Comparison of ENCODE assay signal across 17 cellular contexts in the genomic region with DNA sequence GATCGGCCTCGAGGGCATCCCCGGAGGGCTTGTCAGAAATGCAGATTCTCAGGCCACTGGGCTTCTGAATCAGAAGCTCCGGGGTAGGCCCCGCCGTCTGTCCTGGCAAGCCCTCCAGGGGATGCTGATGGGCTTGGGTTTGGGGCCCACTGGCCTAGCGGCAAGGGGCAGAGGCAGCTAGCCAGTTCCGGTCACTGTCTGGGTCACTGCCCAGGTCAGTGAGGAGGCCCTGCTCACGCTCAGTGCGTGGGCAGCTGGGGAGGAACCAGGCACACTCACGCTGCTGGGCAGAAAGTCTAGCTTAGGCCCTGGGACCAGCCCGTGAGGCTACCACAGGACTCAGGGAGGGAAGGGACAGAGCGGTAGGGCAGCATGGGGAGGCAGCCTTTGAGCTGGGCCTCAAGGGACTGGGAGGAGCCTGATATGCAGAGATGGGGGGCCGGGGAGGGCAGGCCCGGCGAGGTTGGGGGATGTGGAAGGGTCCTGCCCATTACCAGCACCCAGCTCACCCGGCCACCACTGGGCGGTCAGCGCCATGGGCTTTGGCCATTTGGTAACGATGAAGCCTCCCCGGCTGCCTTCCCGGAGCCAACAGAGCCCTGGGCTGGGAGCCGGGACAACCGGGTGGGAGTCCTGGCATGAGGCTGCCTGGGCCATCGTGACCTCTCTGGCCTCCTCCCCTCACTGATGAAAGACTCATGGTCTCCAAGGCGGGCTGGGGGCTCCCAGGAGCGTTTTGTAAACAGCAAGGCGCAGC. TPM values are rescaled to one million over a fixed set of nuclear protein-coding genes. Genes with fewer than 3 reads are reported as not detected.
"Had no signal": no experiment of that assay in that cellular context is flagged by ENCODE, and none has a peak within 500 bp of the region (broad histone marks: within the 10 kb centered on the region; RNA-seq: fewer than 3 reads in every experiment).

No MANE protein-coding gene starts in this region.

- H3K27ac ChIP-seq: ovary, WERI-Rb-1 had no signal

- H3K36me3 Mint-ChIP-seq: activated naive CD4-positive, alpha-beta T cell treated with anti-CD3 and anti-CD28 coated beads, Interleukin-2, amount 10 ng/mL, durations not matched to agents 7 days and 5 days had no signal

- DNase-seq: activated CD4-positive, alpha-beta memory T cell treated with anti-CD3 and anti-CD28 coated beads, Interleukin-2, amount 10 ng/mL, durations not matched to agents 7 days and 5 days; activated naive CD4-positive, alpha-beta T cell treated with anti-CD3 and anti-CD28 coated beads, Interleukin-2, amount 10 ng/mL, durations not matched to agents 7 days and 5 days; activated T-cell treated with anti-CD3 and anti-CD28 coated beads, Interleukin-2, amount 50 U/mL, for 24 hours; naive thymus-derived CD8-positive, alpha-beta T cell; ovary; stimulated activated CD4-positive, alpha-beta T cell treated with anti-CD3 and anti-CD28 coated beads, Interleukin-2, amount 100 ng/mL, for 48 hours; stimulated activated naive CD4-positive, alpha-beta T cell treated with Interleukin-2 at 50 U/mL for 16 hours; trophoblast cell; WERI-Rb-1 had no signal

- FAIRE-seq: astrocyte, bronchial epithelial cell, islet of Langerhans had no signal

- H3K9me3 Mint-ChIP-seq: activated naive CD4-positive, alpha-beta T cell treated with anti-CD3 and anti-CD28 coated beads, Interleukin-2, amount 10 ng/mL, durations not matched to agents 7 days and 5 days; activated T-cell treated with anti-CD3 and anti-CD28 coated beads, Interleukin-2, amount 50 U/mL, for 24 hours; dendritic cell treated with granulocyte-macrophage colony-stimulating factor and Interleukin-4, amounts not matched to agents 40 ng/mL and 50 ng/mL, for 4 days had no signal

- H3K4me1 Mint-ChIP-seq: activated CD4-positive, alpha-beta memory T cell treated with anti-CD3 and anti-CD28 coated beads, Interleukin-2, amount 10 ng/mL, durations not matched to agents 7 days and 5 days; activated CD4-positive, alpha-beta T cell treated with anti-CD3 and anti-CD28 coated beads for 36 hours; activated naive CD4-positive, alpha-beta T cell treated with anti-CD3 and anti-CD28 coated beads, Interleukin-2, amount 10 ng/mL, durations not matched to agents 7 days and 5 days had no signal

- H3K27ac Mint-ChIP-seq: activated CD4-positive, alpha-beta memory T cell treated with anti-CD3 and anti-CD28 coated beads, Interleukin-2, amount 10 ng/mL, durations not matched to agents 7 days and 5 days; activated CD4-positive, alpha-beta T cell treated with anti-CD3 and anti-CD28 coated beads for 36 hours; activated naive CD4-positive, alpha-beta T cell treated with anti-CD3 and anti-CD28 coated beads, Interleukin-2, amount 10 ng/mL, durations not matched to agents 7 days and 5 days; activated T-cell treated with anti-CD3 and anti-CD28 coated beads, Interleukin-2, amount 50 U/mL, for 24 hours; dendritic cell treated with granulocyte-macrophage colony-stimulating factor and Interleukin-4, amounts not matched to agents 40 ng/mL and 50 ng/mL, for 4 days; T-helper 1 cell treated with Interleukin-12 subunit alpha and Interleukin-12 subunit beta and Interleukin-4 antibody, amounts not matched to agents 30 μg/mL and 1 μg/mL, for 36 hours had no signal

- H3K9me3 ChIP-seq: ovary had no signal

- H3K4me3 ChIP-seq: ovary had no signal

- H3K4me3 Mint-ChIP-seq: activated CD4-positive, alpha-beta memory T cell treated with anti-CD3 and anti-CD28 coated beads, Interleukin-2, amount 10 ng/mL, durations not matched to agents 7 days and 5 days; activated CD4-positive, alpha-beta T cell treated with anti-CD3 and anti-CD28 coated beads for 36 hours; activated naive CD4-positive, alpha-beta T cell treated with anti-CD3 and anti-CD28 coated beads, Interleukin-2, amount 10 ng/mL, durations not matched to agents 7 days and 5 days; activated T-cell treated with anti-CD3 and anti-CD28 coated beads, Interleukin-2, amount 50 U/mL, for 24 hours; dendritic cell treated with granulocyte-macrophage colony-stimulating factor and Interleukin-4, amounts not matched to agents 40 ng/mL and 50 ng/mL, for 4 days; naive thymus-derived CD8-positive, alpha-beta T cell; T-helper 1 cell treated with Interleukin-12 subunit alpha and Interleukin-12 subunit beta and Interleukin-4 antibody, amounts not matched to agents 30 μg/mL and 1 μg/mL, for 36 hours had no signal

- H3K27me3 ChIP-seq: ovary had no signal

- H3K36me3 ChIP-seq: ovary, WERI-Rb-1 had no signal

- ATAC-seq: activated CD4-positive, alpha-beta T cell treated with anti-CD3 and anti-CD28 coated beads for 36 hours; left lobe of liver; naive thymus-derived CD8-positive, alpha-beta T cell had no signal

RNA-seq across cellular contexts. Expression of a gene that starts 14.2 kb away (rescaled TPM):
- total RNA-seq: activated CD4-positive, alpha-beta memory T cell treated with anti-CD3 and anti-CD28 coated beads, Interleukin-2, amount 10 ng/mL, durations not matched to agents 7 days and 5 days; activated CD4-positive, alpha-beta T cell treated with anti-CD3 and anti-CD28 coated beads for 36 hours; epithelial cell of proximal tubule; naive thymus-derived CD8-positive, alpha-beta T cell had no signal
- polyA plus RNA-seq: naive thymus-derived CD8-positive, alpha-beta T cell had no signal
